1 cellular context compared by ENCODE assay signal in the genomic region with DNA sequence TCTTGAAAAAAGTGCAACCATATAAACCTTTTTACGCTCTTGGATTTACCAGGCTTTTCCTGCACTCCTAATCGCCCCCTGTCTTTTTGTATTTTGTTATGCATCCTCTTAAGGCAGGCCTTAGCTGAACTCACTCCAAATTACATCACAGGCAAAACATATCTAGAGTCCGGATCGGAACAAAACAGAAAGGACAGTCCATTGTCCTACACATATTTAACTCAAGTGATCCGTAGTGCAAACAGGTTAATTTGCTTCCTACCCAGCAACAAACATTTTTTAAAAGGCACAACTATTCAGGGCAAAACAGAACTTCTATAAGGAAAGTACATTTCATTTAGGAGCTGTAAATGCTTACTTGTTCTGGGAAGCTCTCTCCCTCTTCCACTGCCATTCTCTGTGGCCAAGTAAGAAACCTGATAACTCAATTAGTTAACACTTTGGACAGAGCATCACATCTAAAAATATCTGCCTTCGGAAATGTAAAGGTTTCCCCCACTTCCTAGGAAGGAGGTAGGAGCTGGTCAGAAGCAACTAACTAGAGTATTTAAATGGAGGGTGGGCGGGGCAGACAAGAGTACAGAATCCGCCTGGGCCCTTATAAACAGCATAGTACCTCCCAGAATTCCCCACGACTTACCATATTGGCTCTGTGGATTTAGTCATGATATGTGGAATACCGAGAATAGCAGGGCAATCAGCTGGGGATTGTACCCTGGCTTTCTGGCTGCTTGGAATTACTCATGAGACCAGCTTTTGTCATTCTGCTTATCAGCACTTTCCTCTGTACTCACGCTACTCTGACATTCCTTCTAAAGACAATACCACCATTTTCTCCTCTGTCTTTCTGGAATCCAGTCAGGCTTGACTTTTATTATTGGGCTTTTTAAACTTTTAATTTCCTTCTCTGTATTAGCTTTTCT.
TF ChIP-seq lines count a peak whose summit lies in the region.

No MANE protein-coding gene starts in this region.

TF ChIP-seq in K562, 482 proteins besides CTCF, POLR2A, EP300 and RAD21 (continued from another document and continues in another):
- TF ChIP-seq, protein P1, sequence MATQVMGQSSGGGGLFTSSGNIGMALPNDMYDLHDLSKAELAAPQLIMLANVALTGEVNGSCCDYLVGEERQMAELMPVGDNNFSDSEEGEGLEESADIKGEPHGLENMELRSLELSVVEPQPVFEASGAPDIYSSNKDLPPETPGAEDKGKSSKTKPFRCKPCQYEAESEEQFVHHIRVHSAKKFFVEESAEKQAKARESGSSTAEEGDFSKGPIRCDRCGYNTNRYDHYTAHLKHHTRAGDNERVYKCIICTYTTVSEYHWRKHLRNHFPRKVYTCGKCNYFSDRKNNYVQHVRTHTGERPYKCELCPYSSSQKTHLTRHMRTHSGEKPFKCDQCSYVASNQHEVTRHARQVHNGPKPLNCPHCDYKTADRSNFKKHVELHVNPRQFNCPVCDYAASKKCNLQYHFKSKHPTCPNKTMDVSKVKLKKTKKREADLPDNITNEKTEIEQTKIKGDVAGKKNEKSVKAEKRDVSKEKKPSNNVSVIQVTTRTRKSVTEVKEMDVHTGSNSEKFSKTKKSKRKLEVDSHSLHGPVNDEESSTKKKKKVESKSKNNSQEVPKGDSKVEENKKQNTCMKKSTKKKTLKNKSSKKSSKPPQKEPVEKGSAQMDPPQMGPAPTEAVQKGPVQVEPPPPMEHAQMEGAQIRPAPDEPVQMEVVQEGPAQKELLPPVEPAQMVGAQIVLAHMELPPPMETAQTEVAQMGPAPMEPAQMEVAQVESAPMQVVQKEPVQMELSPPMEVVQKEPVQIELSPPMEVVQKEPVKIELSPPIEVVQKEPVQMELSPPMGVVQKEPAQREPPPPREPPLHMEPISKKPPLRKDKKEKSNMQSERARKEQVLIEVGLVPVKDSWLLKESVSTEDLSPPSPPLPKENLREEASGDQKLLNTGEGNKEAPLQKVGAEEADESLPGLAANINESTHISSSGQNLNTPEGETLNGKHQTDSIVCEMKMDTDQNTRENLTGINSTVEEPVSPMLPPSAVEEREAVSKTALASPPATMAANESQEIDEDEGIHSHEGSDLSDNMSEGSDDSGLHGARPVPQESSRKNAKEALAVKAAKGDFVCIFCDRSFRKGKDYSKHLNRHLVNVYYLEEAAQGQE (CRISPR knock-in tag; IDR thresholded peaks at IDR 0.05; ENCODE audit: low read depth), result no peak
- TF ChIP-seq RERE (CRISPR knock-in tag; IDR thresholded peaks at IDR 0.05; ENCODE audit: borderline replicate concordance) (no peak), KLF6 (CRISPR knock-in tag; IDR thresholded peaks at IDR 0.05; ENCODE audit: borderline replicate concordance) (no peak), BHLHE40 (IDR thresholded peaks at IDR 0.05; ENCODE audit: low read length) (peak; percentile 74), JUN (IDR thresholded peaks at IDR 0.05; ENCODE audit: borderline replicate concordance, low read depth, low read length) (peak; percentile 28; the same call in 1 of the 2 replicates), JUN (CRISPR knock-in tag; IDR thresholded peaks at IDR 0.05; ENCODE audit: borderline replicate concordance) (no peak), CBX2 (IDR thresholded peaks at IDR 0.05; ENCODE audit: insufficient read depth, low read length, poor library complexity, severe bottlenecking) (no peak), SIN3B (IDR thresholded peaks at IDR 0.05; ENCODE audit: low read depth) (no peak), MCM5 (IDR thresholded peaks at IDR 0.05; ENCODE audit: low read depth) (no peak), CHD1 (IDR thresholded peaks at IDR 0.05; ENCODE audit: low read length) (peak; percentile 47), PREB (CRISPR knock-in tag; IDR thresholded peaks at IDR 0.05) (no peak), RCOR1 (IDR thresholded peaks at IDR 0.05; ENCODE audit: borderline replicate concordance in 1 of 2, low read depth in 2 of 2, low read length in 2 of 2) (peak in 1 of 2 experiments; percentile 63; a peak in 1 of 4 replicates), TCFL5 (CRISPR knock-in tag; conservative IDR thresholded peaks at IDR 0.05) (no peak), ZNF395 (CRISPR knock-in tag; IDR thresholded peaks at IDR 0.05) (peak; percentile 52; the same call in 1 of the 2 replicates), ZNF431 (CRISPR knock-in tag; IDR thresholded peaks at IDR 0.05) (no peak), ZBTB17 (CRISPR knock-in tag; IDR thresholded peaks at IDR 0.05) (peak; percentile 98), SMARCE1 (IDR thresholded peaks at IDR 0.05) (no peak), CUX1 (CRISPR knock-in tag; IDR thresholded peaks at IDR 0.05) (peak; percentile 73; the same call in 1 of the 2 replicates), ZEB2 (IDR thresholded peaks at IDR 0.05) (no peak; the same call in 1 of the 2 replicates), BCL6 (CRISPR knock-in tag; IDR thresholded peaks at IDR 0.05) (no peak), ZNF165 (CRISPR knock-in tag; IDR thresholded peaks at IDR 0.05; ENCODE audit: borderline replicate concordance) (0 out of 2 replicates have a peak, but pooled peaks have one; percentile 8), ZNF174 (CRISPR knock-in tag; IDR thresholded peaks at IDR 0.05) (no peak), PHTF2 (CRISPR knock-in tag; IDR thresholded peaks at IDR 0.05) (no peak), ZNF76 (CRISPR knock-in tag; IDR thresholded peaks at IDR 0.05; ENCODE audit: borderline replicate concordance) (no peak)
- TF ChIP-seq, protein P2, sequence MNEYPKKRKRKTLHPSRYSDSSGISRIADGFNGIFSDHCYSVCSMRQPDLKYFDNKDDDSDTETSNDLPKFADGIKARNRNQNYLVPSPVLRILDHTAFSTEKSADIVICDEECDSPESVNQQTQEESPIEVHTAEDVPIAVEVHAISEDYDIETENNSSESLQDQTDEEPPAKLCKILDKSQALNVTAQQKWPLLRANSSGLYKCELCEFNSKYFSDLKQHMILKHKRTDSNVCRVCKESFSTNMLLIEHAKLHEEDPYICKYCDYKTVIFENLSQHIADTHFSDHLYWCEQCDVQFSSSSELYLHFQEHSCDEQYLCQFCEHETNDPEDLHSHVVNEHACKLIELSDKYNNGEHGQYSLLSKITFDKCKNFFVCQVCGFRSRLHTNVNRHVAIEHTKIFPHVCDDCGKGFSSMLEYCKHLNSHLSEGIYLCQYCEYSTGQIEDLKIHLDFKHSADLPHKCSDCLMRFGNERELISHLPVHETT (CRISPR knock-in tag; conservative IDR thresholded peaks at IDR 0.05 in 1 of 2, IDR thresholded peaks at IDR 0.05 in 1 of 2), result peak in 1 of 2 experiments; percentile 66; a peak in 2 of 4 replicates
- TF ChIP-seq, protein P3, sequence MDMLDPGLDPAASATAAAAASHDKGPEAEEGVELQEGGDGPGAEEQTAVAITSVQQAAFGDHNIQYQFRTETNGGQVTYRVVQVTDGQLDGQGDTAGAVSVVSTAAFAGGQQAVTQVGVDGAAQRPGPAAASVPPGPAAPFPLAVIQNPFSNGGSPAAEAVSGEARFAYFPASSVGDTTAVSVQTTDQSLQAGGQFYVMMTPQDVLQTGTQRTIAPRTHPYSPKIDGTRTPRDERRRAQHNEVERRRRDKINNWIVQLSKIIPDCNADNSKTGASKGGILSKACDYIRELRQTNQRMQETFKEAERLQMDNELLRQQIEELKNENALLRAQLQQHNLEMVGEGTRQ (CRISPR knock-in tag; IDR thresholded peaks at IDR 0.05), result no peak
- TF ChIP-seq, protein P4, sequence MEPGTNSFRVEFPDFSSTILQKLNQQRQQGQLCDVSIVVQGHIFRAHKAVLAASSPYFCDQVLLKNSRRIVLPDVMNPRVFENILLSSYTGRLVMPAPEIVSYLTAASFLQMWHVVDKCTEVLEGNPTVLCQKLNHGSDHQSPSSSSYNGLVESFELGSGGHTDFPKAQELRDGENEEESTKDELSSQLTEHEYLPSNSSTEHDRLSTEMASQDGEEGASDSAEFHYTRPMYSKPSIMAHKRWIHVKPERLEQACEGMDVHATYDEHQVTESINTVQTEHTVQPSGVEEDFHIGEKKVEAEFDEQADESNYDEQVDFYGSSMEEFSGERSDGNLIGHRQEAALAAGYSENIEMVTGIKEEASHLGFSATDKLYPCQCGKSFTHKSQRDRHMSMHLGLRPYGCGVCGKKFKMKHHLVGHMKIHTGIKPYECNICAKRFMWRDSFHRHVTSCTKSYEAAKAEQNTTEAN (CRISPR knock-in tag; IDR thresholded peaks at IDR 0.05), result no peak
- TF ChIP-seq, protein P5, sequence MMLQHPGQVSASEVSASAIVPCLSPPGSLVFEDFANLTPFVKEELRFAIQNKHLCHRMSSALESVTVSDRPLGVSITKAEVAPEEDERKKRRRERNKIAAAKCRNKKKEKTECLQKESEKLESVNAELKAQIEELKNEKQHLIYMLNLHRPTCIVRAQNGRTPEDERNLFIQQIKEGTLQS (IDR thresholded peaks at IDR 0.05), result peak; percentile 51; the same call in 1 of the 2 replicates
- TF ChIP-seq, protein P5 (CRISPR knock-in tag; conservative IDR thresholded peaks at IDR 0.05), result no peak
